ENCODE assay signal across 17 cellular contexts in genomic region chr12:57861967-57862366, GRCh38.
"Had no signal": no experiment of that assay in that cellular context is flagged by ENCODE, and none has a peak within 500 bp of the region (broad histone marks: within the 10 kb centered on the region; RNA-seq: fewer than 3 reads in every experiment).

No MANE protein-coding gene starts in this region.

- H3K27ac Mint-ChIP-seq: activated CD8-positive, alpha-beta T cell treated with anti-CD3 and anti-CD28 coated beads, Interleukin-2, amount 10 ng/mL, durations not matched to agents 7 days and 5 days; activated naive CD4-positive, alpha-beta T cell treated with anti-CD3 and anti-CD28 coated beads, Interleukin-2, amount 50 U/mL, for 24 hours; activated T-cell treated with anti-CD3 and anti-CD28 coated beads, Interleukin-2, amount 50 U/mL, for 24 hours; activated T-helper 2 cell treated with anti-CD3 and anti-CD28 coated beads, Interferon-gamma antibody, Interleukin-2, Interleukin-4, amounts not matched to agents 10 μg/mL and 5 μg/mL and 100 μg/mL, durations not matched to agents 14 hours and 24 hours and 36 hours; T-cell had no signal

- ATAC-seq: activated CD8-positive, alpha-beta T cell treated with anti-CD3 and anti-CD28 coated beads, Interleukin-2, amount 10 ng/mL, durations not matched to agents 7 days and 5 days; gastrocnemius medialis; stimulated activated naive CD8-positive, alpha-beta T cell treated with anti-CD3 and anti-CD28 coated beads, Interleukin-15, Interleukin-2, amounts not matched to agents 100 U/mL and 50 U/mL, for 24 hours; T-cell had no signal

- H3K27me3 ChIP-seq: dorsolateral prefrontal cortex, gastrocnemius medialis, right atrium auricular region, tibial artery had no signal

- H3K9me3 ChIP-seq: gastrocnemius medialis, left ventricle myocardium inferior, prostate gland, right atrium auricular region, tibial artery had no signal

- DNase-seq: activated CD4-positive, alpha-beta T cell treated with anti-CD3 and anti-CD28 coated beads for 48 hours; activated CD4-positive, CD25-positive, alpha-beta regulatory T cell; activated CD8-positive, alpha-beta T cell treated with anti-CD3 and anti-CD28 coated beads, Interleukin-2, amount 10 ng/mL, durations not matched to agents 7 days and 5 days; activated T-cell treated with anti-CD3 and anti-CD28 coated beads, Interleukin-2, amount 50 U/mL, for 24 hours; central memory CD4-positive, alpha-beta T cell; dorsolateral prefrontal cortex; gastrocnemius medialis; head of caudate nucleus; left ventricle myocardium inferior; stimulated activated naive CD8-positive, alpha-beta T cell treated with anti-CD3 and anti-CD28 coated beads, Interleukin-15, Interleukin-2, amounts not matched to agents 100 U/mL and 50 U/mL, for 24 hours; substantia nigra; T-cell; tibial artery had no signal

- H3K9me3 Mint-ChIP-seq: activated naive CD4-positive, alpha-beta T cell treated with anti-CD3 and anti-CD28 coated beads, Interleukin-2, amount 50 U/mL, for 24 hours; activated T-cell treated with anti-CD3 and anti-CD28 coated beads, Interleukin-2, amount 50 U/mL, for 24 hours; activated T-helper 2 cell treated with anti-CD3 and anti-CD28 coated beads, Interferon-gamma antibody, Interleukin-2, Interleukin-4, amounts not matched to agents 10 μg/mL and 5 μg/mL and 100 μg/mL, durations not matched to agents 14 hours and 24 hours and 36 hours; T-cell had no signal

- H3K27ac ChIP-seq: dorsolateral prefrontal cortex, gastrocnemius medialis, left ventricle myocardium inferior, prostate gland, right atrium auricular region, tibial artery had no signal

- H3K36me3 Mint-ChIP-seq: activated naive CD4-positive, alpha-beta T cell treated with anti-CD3 and anti-CD28 coated beads, Interleukin-2, amount 50 U/mL, for 24 hours; T-cell had no signal

- H3K4me3 ChIP-seq: dorsolateral prefrontal cortex, gastrocnemius medialis, left ventricle myocardium inferior, prostate gland, right atrium auricular region, tibial artery had no signal

- H3K36me3 ChIP-seq: gastrocnemius medialis, left ventricle myocardium inferior, prostate gland, right atrium auricular region, tibial artery had no signal
